31 cellular contexts compared by ENCODE assay signal in the genomic region with DNA sequence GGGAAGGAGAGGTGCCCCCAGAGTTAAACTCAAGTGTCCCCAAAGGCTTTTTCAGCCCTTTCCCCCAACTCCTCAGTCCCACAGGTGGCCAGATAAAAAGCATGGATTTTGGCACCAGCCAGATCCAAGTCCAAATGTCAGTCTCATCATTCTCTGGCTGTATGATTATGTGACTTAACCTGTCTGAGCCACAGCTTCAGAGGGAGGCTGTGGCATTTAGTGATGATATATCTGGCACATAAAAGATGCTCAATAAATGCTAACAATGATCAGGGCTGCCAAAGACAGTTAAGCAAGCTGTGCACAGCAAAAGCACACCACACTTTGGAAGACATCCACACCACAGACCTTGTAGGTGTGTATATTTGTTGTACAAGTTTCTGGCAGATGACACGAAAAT. TPM values are rescaled to one million over a fixed set of nuclear protein-coding genes. Genes with fewer than 3 reads are reported as not detected.
"Had no signal": no experiment of that assay in that cellular context is flagged by ENCODE, and none has a peak within 500 bp of the region (broad histone marks: within the 10 kb centered on the region; RNA-seq: fewer than 3 reads in every experiment).

No MANE protein-coding gene starts in this region.

- H3K9me3 Mint-ChIP-seq: naive thymus-derived CD8-positive, alpha-beta T cell; nephron; neural crest cell; stimulated activated effector memory CD8-positive, alpha-beta T cell treated with anti-CD3 and anti-CD28 coated beads, Interleukin-12 subunit alpha, Interleukin-12 subunit beta, amount 100 ng/mL, for 72 hours; stimulated activated naive CD8-positive, alpha-beta T cell treated with anti-CD3 and anti-CD28 coated beads, Interleukin-15, Interleukin-2, amounts not matched to agents 100 ng/mL and 50 ng/mL, for 24 hours had no signal

- H3K4me3 Mint-ChIP-seq: naive thymus-derived CD8-positive, alpha-beta T cell; nephron; neural crest cell; stimulated activated effector memory CD8-positive, alpha-beta T cell treated with anti-CD3 and anti-CD28 coated beads, Interleukin-12 subunit alpha, Interleukin-12 subunit beta, amount 100 ng/mL, for 72 hours; stimulated activated naive CD8-positive, alpha-beta T cell treated with anti-CD3 and anti-CD28 coated beads, Interleukin-15, Interleukin-2, amounts not matched to agents 100 ng/mL and 50 ng/mL, for 24 hours had no signal

- H3K36me3 ChIP-seq: heart right ventricle, left lung, lower lobe of right lung, prostate gland, sigmoid colon, spleen, suprapubic skin, thoracic aorta, tibial artery, upper lobe of left lung, vagina had no signal

- H3K27me3 ChIP-seq: upper lobe of left lung, vagina had no signal

- H3K27ac Mint-ChIP-seq: naive thymus-derived CD8-positive, alpha-beta T cell; nephron; stimulated activated effector memory CD8-positive, alpha-beta T cell treated with anti-CD3 and anti-CD28 coated beads, Interleukin-12 subunit alpha, Interleukin-12 subunit beta, amount 100 ng/mL, for 72 hours; stimulated activated naive CD8-positive, alpha-beta T cell treated with anti-CD3 and anti-CD28 coated beads, Interleukin-15, Interleukin-2, amounts not matched to agents 100 ng/mL and 50 ng/mL, for 24 hours had no signal

- H3K27me3 Mint-ChIP-seq: stimulated activated naive CD8-positive, alpha-beta T cell treated with anti-CD3 and anti-CD28 coated beads, Interleukin-15, Interleukin-2, amounts not matched to agents 100 ng/mL and 50 ng/mL, for 24 hours had no signal

- H3K9me3 ChIP-seq: heart right ventricle, left lung, lower lobe of right lung, prostate gland, sigmoid colon, spleen, suprapubic skin, thoracic aorta, tibial artery, upper lobe of left lung, vagina had no signal

- H3K4me1 ChIP-seq: heart right ventricle, left lung, lower lobe of right lung, sigmoid colon, suprapubic skin, tibial artery, upper lobe of left lung, vagina had no signal

- H3K4me1 Mint-ChIP-seq: naive thymus-derived CD8-positive, alpha-beta T cell had no signal

- H3K4me3 ChIP-seq: heart right ventricle, left lung, lower lobe of right lung, prostate gland, sigmoid colon, spleen, suprapubic skin, thoracic aorta, tibial artery, upper lobe of left lung, vagina had no signal

- H3K27ac ChIP-seq: heart right ventricle, left lung, lower lobe of right lung, prostate gland, sigmoid colon, spleen, suprapubic skin, thoracic aorta, tibial artery, upper lobe of left lung, vagina had no signal

- DNase-seq: heart right ventricle; hippocampal formation; kidney; left colon; left lung; lower lobe of right lung; mammary epithelial cell; mesendoderm; midbrain; naive thymus-derived CD8-positive, alpha-beta T cell; nucleus accumbens; retina; sigmoid colon; small intestine; spleen; stimulated activated CD4-positive, alpha-beta T cell treated with anti-CD3 and anti-CD28 coated beads, Interleukin-4, amount 100 ng/mL, for 24 hours; stimulated activated naive CD4-positive, alpha-beta T cell; tibial artery; upper lobe of left lung had no signal

- H3K36me3 Mint-ChIP-seq: naive thymus-derived CD8-positive, alpha-beta T cell; stimulated activated effector memory CD8-positive, alpha-beta T cell treated with anti-CD3 and anti-CD28 coated beads, Interleukin-12 subunit alpha, Interleukin-12 subunit beta, amount 100 ng/mL, for 72 hours had no signal

RNA-seq across cellular contexts. Expression of a gene that starts 5.6 kb away (rescaled TPM):
- total RNA-seq: heart right ventricle; kidney; left colon; left lung; liver; lower lobe of right lung; naive thymus-derived CD8-positive, alpha-beta T cell; neural crest cell; right cardiac atrium; sigmoid colon; spleen; subcutaneous adipose tissue; thoracic aorta; upper lobe of left lung had no signal
- polyA plus RNA-seq: heart right ventricle; liver; naive thymus-derived CD8-positive, alpha-beta T cell; right cardiac atrium; spleen had no signal

RNA-seq across cellular contexts. Expression of a gene that starts 38.3 kb away (rescaled TPM):
- total RNA-seq: heart right ventricle; left lung; lower lobe of right lung; mucosa of gallbladder; naive thymus-derived CD8-positive, alpha-beta T cell; neural crest cell; right cardiac atrium; sigmoid colon; subcutaneous adipose tissue; upper lobe of left lung had no signal
- polyA plus RNA-seq: liver; naive thymus-derived CD8-positive, alpha-beta T cell; right cardiac atrium had no signal
